9 cellular contexts compared by ENCODE assay signal in genomic region chr6:69584913-69585729, GRCh38.
DNase-seq lines count a peak whose midpoint lies in the region; ATAC-seq, FAIRE-seq and TF ChIP-seq lines count a peak whose summit lies in the region.
"Had no signal": no experiment of that assay in that cellular context is flagged by ENCODE, and none has a peak within 500 bp of the region (broad histone marks: within the 10 kb centered on the region; RNA-seq: fewer than 3 reads in every experiment).

No MANE protein-coding gene starts in this region.

- peaks cover 15% of the 10 kb centered on the region for H3K27me3 Mint-ChIP-seq in CD8-positive, alpha-beta T cell (ENCODE audit: low read depth)

- H3K4me1 Mint-ChIP-seq in CD8-positive, alpha-beta T cell (ENCODE audit: low read depth) = peaks cover 18% of the 10 kb centered on the region

- intact Hi-C loops in CD8-positive, alpha-beta T cell (cut with DNase I, micrococcal nuclease) = no loop called here

- H3K4me3 ChIP-seq in CD8-positive, alpha-beta T cell (ENCODE audit: low read depth, low read length) = no peak overlapping the region

- CTCF ChIA-PET in CD8-positive, alpha-beta T cell (lab: Charles Lee) = no interaction called here

- H3K4me3 Mint-ChIP-seq in CD8-positive, alpha-beta T cell = no peak overlapping the region

- H3K27ac Mint-ChIP-seq in CD8-positive, alpha-beta T cell = peak overlapping the region; percentile 22
- no peak overlapping the region for H3K27ac Mint-ChIP-seq in activated naive CD4-positive, alpha-beta T cell treated with anti-CD3 and anti-CD28 coated beads, Interleukin-2, amount 50 U/mL, for 72 hours

- no peak for FAIRE-seq in urothelium cell line (lab: Jason Lieb, UNC)
- FAIRE-seq in H54 (lab: Jason Lieb, UNC) = no peak

- no peaks in the 10 kb centered on the region for H3K27me3 ChIP-seq in CD8-positive, alpha-beta T cell (ENCODE audit: insufficient read depth, low read length)

- H3K36me3 Mint-ChIP-seq in CD8-positive, alpha-beta T cell = no peaks in the 10 kb centered on the region
- no peaks in the 10 kb centered on the region for H3K36me3 Mint-ChIP-seq in activated naive CD4-positive, alpha-beta T cell treated with anti-CD3 and anti-CD28 coated beads, Interleukin-2, amount 50 U/mL, for 72 hours

- H3K9me3 Mint-ChIP-seq in CD8-positive, alpha-beta T cell = no peaks in the 10 kb centered on the region
- H3K9me3 Mint-ChIP-seq in activated naive CD4-positive, alpha-beta T cell treated with anti-CD3 and anti-CD28 coated beads, Interleukin-2, amount 50 U/mL, for 72 hours = no peaks in the 10 kb centered on the region

- no peak for ATAC-seq in CD8-positive, alpha-beta T cell
- ATAC-seq in GM19043 (IDR thresholded peaks at IDR 0.05; ENCODE audit: low read depth, unreplicated experiment) = peak; percentile 84
- ATAC-seq in HG03139 (IDR thresholded peaks at IDR 0.05; ENCODE audit: unreplicated experiment) = peak; percentile 93
- ATAC-seq in activated naive CD4-positive, alpha-beta T cell treated with anti-CD3 and anti-CD28 coated beads, Interleukin-2, amount 50 U/mL, for 72 hours = no peak

- no peaks in the 10 kb centered on the region for H3K9me3 ChIP-seq in CD8-positive, alpha-beta T cell (ENCODE audit: low read length)

- H3K27ac ChIP-seq in CD8-positive, alpha-beta T cell (ENCODE audit: low read depth, low read length) = no peak overlapping the region
- H3K27ac ChIP-seq: parathyroid adenoma had no signal

- H3K36me3 ChIP-seq in CD8-positive, alpha-beta T cell (ENCODE audit: insufficient read depth, low read length) = no peaks in the 10 kb centered on the region

- no peak for DNase-seq in CD8-positive, alpha-beta T cell
- peak; percentile 5 for DNase-seq in UCSD-AML1 (lab: John Stamatoyannopoulos, UW; ENCODE audit: unreplicated experiment)
- DNase-seq in putamen (ENCODE audit: low spot score) = peak; percentile 76
- DNase-seq in activated naive CD4-positive, alpha-beta T cell treated with anti-CD3 and anti-CD28 coated beads, Interleukin-2, amount 50 U/mL, for 72 hours (ENCODE audit: low spot score in 2 of 2) = no peak
- no peak for DNase-seq in urothelium cell line (ENCODE audit: low spot score)
- DNase-seq in H54 (ENCODE audit: insufficient read length, low spot score) = no peak

- no peak for TF ChIP-seq CTCF in CD8-positive, alpha-beta T cell (IDR thresholded peaks at IDR 0.05)

- TF ChIP-seq POLR2A in H54 (IDR thresholded peaks at IDR 0.05; ENCODE audit: low read depth, low read length) = no peak

- H3K4me1 ChIP-seq in CD8-positive, alpha-beta T cell (ENCODE audit: insufficient read depth, low read length) = peaks cover 11% of the 10 kb centered on the region
- H3K4me1 ChIP-seq: parathyroid adenoma had no signal

- POLR2A ChIA-PET in CD8-positive, alpha-beta T cell (lab: Charles Lee) = no interaction called here

Comparison
In these comparisons a context has a peak if more than half of its experiments do, and no peak if none do; other contexts are left out.
1. ATAC-seq: peak in GM19043 (single experiment) and HG03139 (single experiment); none in CD8-positive, alpha-beta T cell (single experiment) and activated naive CD4-positive, alpha-beta T cell treated with anti-CD3 and anti-CD28 coated beads, Interleukin-2, amount 50 U/mL, for 72 hours (0 of 2).
2. DNase-seq: peak in UCSD-AML1 (single experiment) and putamen (single experiment); none in CD8-positive, alpha-beta T cell (0 of 7), activated naive CD4-positive, alpha-beta T cell treated with anti-CD3 and anti-CD28 coated beads, Interleukin-2, amount 50 U/mL, for 72 hours (0 of 2), urothelium cell line (single experiment) and H54 (single experiment).